19 cellular contexts compared by ENCODE assay signal in the genomic region with DNA sequence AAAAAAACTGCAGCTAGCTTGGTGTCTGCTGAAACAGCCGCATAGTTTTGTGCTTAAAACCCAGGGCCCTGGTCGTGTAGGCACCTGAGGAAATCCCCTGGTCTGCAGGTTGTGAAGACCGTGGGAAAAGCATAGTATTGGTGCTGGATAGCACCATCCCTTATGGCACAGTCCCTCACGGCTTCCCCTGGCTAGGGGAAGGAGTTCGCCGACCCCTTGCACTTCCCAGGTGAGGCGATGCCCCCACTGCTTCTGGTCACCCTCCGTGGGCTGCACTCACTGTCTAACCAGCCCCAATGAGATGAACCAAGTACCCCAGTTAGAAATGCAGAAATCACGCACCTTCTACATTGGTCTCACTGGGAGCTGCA.
"Had no signal": no experiment of that assay in that cellular context is flagged by ENCODE, and none has a peak within 500 bp of the region (broad histone marks: within the 10 kb centered on the region; RNA-seq: fewer than 3 reads in every experiment).

No MANE protein-coding gene starts in this region.

- H3K36me3 Mint-ChIP-seq: activated naive CD4-positive, alpha-beta T cell treated with anti-CD3 and anti-CD28 coated beads, Interleukin-2, amount 10 ng/mL, durations not matched to agents 7 days and 5 days; brain; naive thymus-derived CD4-positive, alpha-beta T cell; stimulated activated naive B cell treated with anti-CD40 and anti-IgM and Interleukin-4, amounts not matched to agents 10 μg/mL and 1 μg/mL and 100 μg/mL, for 72 hours had no signal

- H3K4me1 Mint-ChIP-seq: activated CD4-positive, alpha-beta T cell treated with anti-CD3 and anti-CD28 coated beads, Interleukin-2, amount 10 ng/mL, durations not matched to agents 24 days and 14 days; activated naive CD4-positive, alpha-beta T cell treated with anti-CD3 and anti-CD28 coated beads, Interleukin-2, amount 10 ng/mL, durations not matched to agents 7 days and 5 days; activated naive CD8-positive, alpha-beta T cell treated with anti-CD3 and anti-CD28 coated beads, Interleukin-2, amount 50 U/mL, for 24 hours; stimulated activated naive B cell treated with anti-CD40 and anti-IgM and Interleukin-4, amounts not matched to agents 10 μg/mL and 1 μg/mL and 100 μg/mL, for 72 hours had no signal

- DNase-seq: activated CD4-positive, alpha-beta T cell treated with anti-CD3 and anti-CD28 coated beads, Interleukin-2, amount 10 ng/mL, durations not matched to agents 24 days and 14 days; activated CD8-positive, alpha-beta T cell treated with anti-CD3 and anti-CD28 coated beads, Interleukin-2, amount 10 ng/mL, durations not matched to agents 7 days and 5 days; activated naive CD4-positive, alpha-beta T cell treated with anti-CD3 and anti-CD28 coated beads, Interleukin-2, amount 10 ng/mL, durations not matched to agents 7 days and 5 days; activated naive CD8-positive, alpha-beta T cell treated with anti-CD3 and anti-CD28 coated beads, Interleukin-2, amount 50 U/mL, for 24 hours; activated T-cell treated with anti-CD3 and anti-CD28 coated beads, Interleukin-2, amount 50 U/mL, for 24 hours; anterior cingulate cortex; caudate nucleus; colonic mucosa; gastrocnemius medialis; head of caudate nucleus; left ventricle myocardium inferior; naive thymus-derived CD4-positive, alpha-beta T cell; stimulated activated naive B cell treated with anti-CD40 and anti-IgM and Interleukin-4, amounts not matched to agents 10 μg/mL and 1 μg/mL and 100 μg/mL, for 72 hours; T1000 had no signal

- H3K9me3 ChIP-seq: colonic mucosa, gastrocnemius medialis, left ventricle myocardium inferior, pancreas had no signal

- H3K4me3 ChIP-seq: colonic mucosa, gastrocnemius medialis, left ventricle myocardium inferior, pancreas had no signal

- H3K27me3 Mint-ChIP-seq: activated CD4-positive, alpha-beta T cell treated with anti-CD3 and anti-CD28 coated beads, Interleukin-2, amount 10 ng/mL, durations not matched to agents 24 days and 14 days; activated naive CD4-positive, alpha-beta T cell treated with anti-CD3 and anti-CD28 coated beads, Interleukin-2, amount 10 ng/mL, durations not matched to agents 7 days and 5 days; activated naive CD8-positive, alpha-beta T cell treated with anti-CD3 and anti-CD28 coated beads, Interleukin-2, amount 50 U/mL, for 24 hours; activated T-cell treated with anti-CD3 and anti-CD28 coated beads, Interleukin-2, amount 50 U/mL, for 24 hours; naive thymus-derived CD4-positive, alpha-beta T cell; stimulated activated naive B cell treated with anti-CD40 and anti-IgM and Interleukin-4, amounts not matched to agents 10 μg/mL and 1 μg/mL and 100 μg/mL, for 72 hours had no signal

- ATAC-seq: activated CD8-positive, alpha-beta T cell treated with anti-CD3 and anti-CD28 coated beads, Interleukin-2, amount 10 ng/mL, durations not matched to agents 7 days and 5 days; activated naive CD8-positive, alpha-beta T cell treated with anti-CD3 and anti-CD28 coated beads, Interleukin-2, amount 50 U/mL, for 24 hours; gastrocnemius medialis; naive thymus-derived CD4-positive, alpha-beta T cell; pancreas; sciatic nerve; stimulated activated naive B cell treated with anti-CD40 and anti-IgM and Interleukin-4, amounts not matched to agents 10 μg/mL and 1 μg/mL and 100 μg/mL, for 72 hours had no signal

- H3K9me3 Mint-ChIP-seq: activated CD4-positive, alpha-beta T cell treated with anti-CD3 and anti-CD28 coated beads, Interleukin-2, amount 10 ng/mL, durations not matched to agents 24 days and 14 days had no signal

- H3K36me3 ChIP-seq: colonic mucosa, gastrocnemius medialis, left ventricle myocardium inferior, neutrophil, pancreas had no signal

- H3K4me1 ChIP-seq: colonic mucosa, gastrocnemius medialis, left ventricle myocardium inferior, pancreas had no signal

- FAIRE-seq: pancreas had no signal

- H3K27ac Mint-ChIP-seq: activated CD4-positive, alpha-beta T cell treated with anti-CD3 and anti-CD28 coated beads, Interleukin-2, amount 10 ng/mL, durations not matched to agents 24 days and 14 days; activated CD8-positive, alpha-beta T cell treated with anti-CD3 and anti-CD28 coated beads, Interleukin-2, amount 10 ng/mL, durations not matched to agents 7 days and 5 days; activated naive CD4-positive, alpha-beta T cell treated with anti-CD3 and anti-CD28 coated beads, Interleukin-2, amount 10 ng/mL, durations not matched to agents 7 days and 5 days; activated naive CD8-positive, alpha-beta T cell treated with anti-CD3 and anti-CD28 coated beads, Interleukin-2, amount 50 U/mL, for 24 hours; activated T-cell treated with anti-CD3 and anti-CD28 coated beads, Interleukin-2, amount 50 U/mL, for 24 hours; activated T-helper 2 cell treated with anti-CD3 and anti-CD28 coated beads, Interferon-gamma antibody, Interleukin-2, Interleukin-4, amounts not matched to agents 10 μg/mL and 5 μg/mL and 100 μg/mL, durations not matched to agents 14 hours and 24 hours and 36 hours; naive thymus-derived CD4-positive, alpha-beta T cell; stimulated activated naive B cell treated with anti-CD40 and anti-IgM and Interleukin-4, amounts not matched to agents 10 μg/mL and 1 μg/mL and 100 μg/mL, for 72 hours had no signal

- H3K27me3 ChIP-seq: colonic mucosa, gastrocnemius medialis, neutrophil, pancreas had no signal

- H3K27ac ChIP-seq: colonic mucosa, gastrocnemius medialis, left ventricle myocardium inferior, neutrophil, pancreas had no signal

- H3K4me3 Mint-ChIP-seq: activated CD4-positive, alpha-beta T cell treated with anti-CD3 and anti-CD28 coated beads, Interleukin-2, amount 10 ng/mL, durations not matched to agents 24 days and 14 days; activated CD8-positive, alpha-beta T cell treated with anti-CD3 and anti-CD28 coated beads, Interleukin-2, amount 10 ng/mL, durations not matched to agents 7 days and 5 days; activated naive CD4-positive, alpha-beta T cell treated with anti-CD3 and anti-CD28 coated beads, Interleukin-2, amount 10 ng/mL, durations not matched to agents 7 days and 5 days; activated naive CD8-positive, alpha-beta T cell treated with anti-CD3 and anti-CD28 coated beads, Interleukin-2, amount 50 U/mL, for 24 hours; activated T-cell treated with anti-CD3 and anti-CD28 coated beads, Interleukin-2, amount 50 U/mL, for 24 hours; brain; naive thymus-derived CD4-positive, alpha-beta T cell; stimulated activated naive B cell treated with anti-CD40 and anti-IgM and Interleukin-4, amounts not matched to agents 10 μg/mL and 1 μg/mL and 100 μg/mL, for 72 hours had no signal
